ENCODE assay signal across 15 cellular contexts in the genomic region with DNA sequence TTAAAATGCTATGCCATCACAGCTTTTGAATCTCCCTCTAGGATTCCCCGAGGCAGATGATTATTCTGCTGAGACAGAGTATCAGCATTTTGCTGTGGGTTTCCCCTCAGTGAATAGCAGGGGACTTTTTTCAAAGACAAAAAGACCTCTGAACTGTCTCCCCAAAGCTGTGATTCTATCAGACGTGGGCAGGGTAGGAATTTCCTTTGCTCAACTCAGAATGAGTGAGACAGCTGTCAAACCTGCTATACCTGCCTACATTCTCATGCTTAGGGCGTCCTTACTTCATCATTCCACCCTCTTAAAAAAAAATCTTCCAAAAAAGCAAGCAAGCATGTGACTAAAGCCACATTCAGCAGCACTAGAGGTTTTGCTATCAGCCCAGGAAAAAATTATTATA.
DNase-seq lines count a peak whose midpoint lies in the region; ATAC-seq lines count a peak whose summit lies in the region.
"Had no signal": no experiment of that assay in that cellular context is flagged by ENCODE, and none has a peak within 500 bp of the region (broad histone marks: within the 10 kb centered on the region; RNA-seq: fewer than 3 reads in every experiment).

No MANE protein-coding gene starts in this region.

- H3K4me2 ChIP-seq in GM23248 (ENCODE audit: unreplicated experiment): no peak overlapping the region

- H3K9ac ChIP-seq in GM23248 (no peak overlapping the region), HUES48 (ENCODE audit: low read depth, low read length) (no peak overlapping the region)

- H3K9me2 ChIP-seq in GM23248 (ENCODE audit: insufficient read depth): no peaks in the 10 kb centered on the region

- ATAC-seq in GM18858 (IDR thresholded peaks at IDR 0.05; ENCODE audit: unreplicated experiment) (peak; percentile 69), left cardiac atrium (no peak)
- ATAC-seq: heart left ventricle, psoas muscle, T-helper 17 cell had no signal

- H4K20me1 ChIP-seq in GM23248 (ENCODE audit: insufficient read depth): no peaks in the 10 kb centered on the region

- peak overlapping the region; percentile 23; the same call in 1 of the 2 replicates for H2AFZ ChIP-seq in GM23248
- peak overlapping the region; percentile 84 for H2AFZ ChIP-seq in neuron (ENCODE audit: low read depth, low read length)

- H3F3A ChIP-seq in GM23248 (ENCODE audit: insufficient read depth): no peaks in the 10 kb centered on the region

- H3K9me3 ChIP-seq in GM23248 (ENCODE audit: low read depth): no peaks in the 10 kb centered on the region
- H3K9me3 ChIP-seq in HUES48 (ENCODE audit: control insufficient read depth, insufficient read depth, low read length): no peaks in the 10 kb centered on the region
- H3K9me3 ChIP-seq in neuron (ENCODE audit: low read length): no peaks in the 10 kb centered on the region
- H3K9me3 ChIP-seq: heart left ventricle, psoas muscle, testis had no signal

- in situ Hi-C loops in GM23248 (cut with MboI): no loop called here

- no peak overlapping the region for H3K27ac ChIP-seq in GM23248
- peak overlapping the region; percentile 59 for H3K27ac ChIP-seq in HUES48 (ENCODE audit: low read depth, low read length)
- H3K27ac ChIP-seq: heart left ventricle, psoas muscle, testis had no signal

- intact Hi-C loops in left cardiac atrium (cut with DNase I): no loop called here

- no peaks in the 10 kb centered on the region for H3K79me2 ChIP-seq in GM23248 (ENCODE audit: insufficient read depth)

- H3K36me3 ChIP-seq in GM23248 (ENCODE audit: low read depth): no peaks in the 10 kb centered on the region
- no peaks in the 10 kb centered on the region for H3K36me3 ChIP-seq in HUES48 (ENCODE audit: control insufficient read depth, insufficient read depth, low read length)
- no peaks in the 10 kb centered on the region for H3K36me3 ChIP-seq in neuron (ENCODE audit: insufficient read depth, low read length)
- H3K36me3 ChIP-seq: heart left ventricle had no signal

- no peaks in the 10 kb centered on the region for H3K4me1 ChIP-seq in GM23248 (ENCODE audit: insufficient read depth)
- H3K4me1 ChIP-seq in HUES48 (ENCODE audit: control insufficient read depth, insufficient read depth, low read length): peaks cover 10% of the 10 kb centered on the region; the same call in 1 of the 2 replicates
- H3K4me1 ChIP-seq in neuron (ENCODE audit: insufficient read depth, low read length): peaks cover 8% of the 10 kb centered on the region
- H3K4me1 ChIP-seq: heart left ventricle, psoas muscle, testis had no signal

- 32 to 46% methylated on average over 3 of the region's 3 CpGs for WGBS in GM23248 (ENCODE audit: low coverage in 1 of 2, low lambda C conversion rate in 2 of 2, missing lambda C conversion rate in 2 of 2), 2 experiments

- H3K4me3 ChIP-seq in GM23248 (no peak overlapping the region), HUES48 (ENCODE audit: low read depth, low read length) (no peak overlapping the region), neuron (ENCODE audit: low read length) (no peak overlapping the region)
- H3K4me3 ChIP-seq: heart left ventricle, psoas muscle, testis had no signal

- no peak for DNase-seq in GM23248
- no peak for DNase-seq in HuH-7.5 (ENCODE audit: low spot score)
- no peak for DNase-seq in left cardiac atrium
- DNase-seq in KG1 (lab: John Stamatoyannopoulos, UW): no peak
- no peak for DNase-seq in NCI-H1694 (lab: John Stamatoyannopoulos, UW)
- DNase-seq: effector CD8-positive, alpha-beta T cell; heart left ventricle; NCI-H146; NK-92 treated with Interleukin-12 subunit alpha and Interleukin-12 subunit beta, amount 100 ng/mL, for 24 hours; psoas muscle; T-helper 17 cell; testis had no signal

- no peaks in the 10 kb centered on the region for H3K27me3 ChIP-seq in GM23248 (replicated peaks; ENCODE audit: insufficient read depth)
- no peaks in the 10 kb centered on the region for H3K27me3 ChIP-seq in HUES48 (ENCODE audit: control insufficient read depth, insufficient read depth, low read length)
- H3K27me3 ChIP-seq in neuron (ENCODE audit: insufficient read depth, low read length): no peaks in the 10 kb centered on the region
- H3K27me3 ChIP-seq: heart left ventricle, testis had no signal
